In genomic region chr5:22754155-22754554, GRCh38 we compare ENCODE assay signal across 15 cellular contexts.
"Had no signal": no experiment of that assay in that cellular context is flagged by ENCODE, and none has a peak within 500 bp of the region (broad histone marks: within the 10 kb centered on the region; RNA-seq: fewer than 3 reads in every experiment).

No MANE protein-coding gene starts in this region.

- DNase-seq: activated CD4-positive, alpha-beta T cell treated with anti-CD3 and anti-CD28 coated beads, Interleukin-2, amount 50 U/mL, for 1 hour; activated naive CD4-positive, alpha-beta T cell treated with Interleukin-2 at 50 U/mL for 16 hours; aorta; dorsolateral prefrontal cortex; kidney; left ventricle myocardium inferior; naive thymus-derived CD8-positive, alpha-beta T cell; stimulated activated CD4-positive, alpha-beta T cell treated with anti-CD3 and anti-CD28 coated beads, Interleukin-1b, Interleukin-23, amount 100 ng/mL, for 48 hours; stomach had no signal

- FAIRE-seq: bronchial epithelial cell, kidney had no signal

- ATAC-seq: activated CD4-positive, CD25-positive, alpha-beta regulatory T cell treated with anti-CD3 and anti-CD28 coated beads, Interleukin-2, amount 50 U/mL, for 24 hours; naive thymus-derived CD8-positive, alpha-beta T cell had no signal

- H3K27ac ChIP-seq: hepatocyte, left ventricle myocardium inferior, neutrophil, parathyroid adenoma, stomach, thoracic aorta had no signal
